13 cellular contexts compared by ENCODE assay signal in genomic region chr18:10705786-10706185, GRCh38.
"Had no signal": no experiment of that assay in that cellular context is flagged by ENCODE, and none has a peak within 500 bp of the region (broad histone marks: within the 10 kb centered on the region; RNA-seq: fewer than 3 reads in every experiment).

No MANE protein-coding gene starts in this region.

- H3K36me3 ChIP-seq: pancreas, sigmoid colon, stomach, thoracic aorta, WERI-Rb-1 had no signal

- H3K4me1 ChIP-seq: pancreas, sigmoid colon had no signal

- H3K27me3 ChIP-seq: dorsolateral prefrontal cortex, pancreas, sigmoid colon, stomach had no signal

- DNase-seq: activated CD4-positive, alpha-beta memory T cell treated with anti-CD3 and anti-CD28 coated beads, Interleukin-2, amount 10 ng/mL, durations not matched to agents 7 days and 5 days; activated CD4-positive, alpha-beta T cell treated with anti-CD3 and anti-CD28 coated beads for 36 hours; activated effector memory CD4-positive, alpha-beta T cell treated with anti-CD3 and anti-CD28 coated beads, Interleukin-2, amount 50 U/mL, for 16 hours; activated T-cell treated with anti-CD3 and anti-CD28 coated beads, Interleukin-2, amount 50 U/mL, for 4 hours; kidney glomerular epithelial cell; pancreas; sigmoid colon; stimulated activated CD4-positive, alpha-beta T cell treated with anti-CD3 and anti-CD28 coated beads, Interleukin-1b, Interleukin-23, amount 100 ng/mL, for 48 hours; stomach; WERI-Rb-1 had no signal

- H3K4me3 ChIP-seq: dorsolateral prefrontal cortex, pancreas, sigmoid colon, stomach, thoracic aorta had no signal

- H3K9me3 ChIP-seq: pancreas, sigmoid colon, stomach, thoracic aorta had no signal

- ATAC-seq: activated CD4-positive, alpha-beta T cell treated with anti-CD3 and anti-CD28 coated beads for 36 hours; activated naive CD4-positive, alpha-beta T cell treated with anti-CD3 and anti-CD28 coated beads, Interleukin-2, amount 50 U/mL, for 72 hours; activated T-cell treated with anti-CD3 and anti-CD28 coated beads, Interleukin-2, amount 50 U/mL, for 4 hours; pancreas had no signal

- H3K27ac ChIP-seq: pancreas, sigmoid colon, stomach, thoracic aorta, WERI-Rb-1 had no signal
